16 cellular contexts compared by ENCODE assay signal in genomic region chr16:17228048-17228707, GRCh38.
"Had no signal": no experiment of that assay in that cellular context is flagged by ENCODE, and none has a peak within 500 bp of the region (broad histone marks: within the 10 kb centered on the region; RNA-seq: fewer than 3 reads in every experiment).

No MANE protein-coding gene starts in this region.

- H3K27me3 Mint-ChIP-seq: activated naive CD4-positive, alpha-beta T cell treated with anti-CD3 and anti-CD28 coated beads, Interleukin-2, amount 50 U/mL, for 24 hours; dendritic cell treated with granulocyte-macrophage colony-stimulating factor and Interleukin-4, amounts not matched to agents 40 ng/mL and 50 ng/mL, for 4 days had no signal

- H3K27me3 ChIP-seq: body of pancreas, stomach, uterus had no signal

- DNase-seq: activated CD4-positive, alpha-beta T cell treated with anti-CD3 and anti-CD28 coated beads for 4 hours; activated CD8-positive, alpha-beta memory T cell treated with anti-CD3 and anti-CD28 coated beads for 24 hours; activated T-cell treated with anti-CD3 and anti-CD28 coated beads for 4 hours; amniotic stem cell; body of pancreas; glutamatergic neuron; immature natural killer cell; left cardiac atrium; lower lobe of right lung; midbrain; stomach; uterus; WERI-Rb-1 had no signal

- H3K36me3 ChIP-seq: lower lobe of right lung, stomach, uterus, WERI-Rb-1 had no signal

- H3K9me3 Mint-ChIP-seq: activated naive CD4-positive, alpha-beta T cell treated with anti-CD3 and anti-CD28 coated beads, Interleukin-2, amount 50 U/mL, for 24 hours; dendritic cell treated with granulocyte-macrophage colony-stimulating factor and Interleukin-4, amounts not matched to agents 40 ng/mL and 50 ng/mL, for 4 days had no signal

- H3K9me3 ChIP-seq: body of pancreas, lower lobe of right lung, stomach, uterus had no signal

- H3K27ac Mint-ChIP-seq: activated naive CD4-positive, alpha-beta T cell treated with anti-CD3 and anti-CD28 coated beads, Interleukin-2, amount 50 U/mL, for 24 hours; dendritic cell treated with granulocyte-macrophage colony-stimulating factor and Interleukin-4, amounts not matched to agents 40 ng/mL and 50 ng/mL, for 4 days had no signal

- H3K27ac ChIP-seq: lower lobe of right lung, skin epidermis, stomach, uterus, WERI-Rb-1 had no signal

- H3K4me3 ChIP-seq: body of pancreas, lower lobe of right lung, skin epidermis, stomach, uterus had no signal

- ATAC-seq: body of pancreas, left cardiac atrium, lower lobe of right lung had no signal

- H3K4me3 Mint-ChIP-seq: activated naive CD4-positive, alpha-beta T cell treated with anti-CD3 and anti-CD28 coated beads, Interleukin-2, amount 50 U/mL, for 24 hours; dendritic cell treated with granulocyte-macrophage colony-stimulating factor and Interleukin-4, amounts not matched to agents 40 ng/mL and 50 ng/mL, for 4 days; immature natural killer cell had no signal
